ENCODE assay signal across 12 cellular contexts in the genomic region with DNA sequence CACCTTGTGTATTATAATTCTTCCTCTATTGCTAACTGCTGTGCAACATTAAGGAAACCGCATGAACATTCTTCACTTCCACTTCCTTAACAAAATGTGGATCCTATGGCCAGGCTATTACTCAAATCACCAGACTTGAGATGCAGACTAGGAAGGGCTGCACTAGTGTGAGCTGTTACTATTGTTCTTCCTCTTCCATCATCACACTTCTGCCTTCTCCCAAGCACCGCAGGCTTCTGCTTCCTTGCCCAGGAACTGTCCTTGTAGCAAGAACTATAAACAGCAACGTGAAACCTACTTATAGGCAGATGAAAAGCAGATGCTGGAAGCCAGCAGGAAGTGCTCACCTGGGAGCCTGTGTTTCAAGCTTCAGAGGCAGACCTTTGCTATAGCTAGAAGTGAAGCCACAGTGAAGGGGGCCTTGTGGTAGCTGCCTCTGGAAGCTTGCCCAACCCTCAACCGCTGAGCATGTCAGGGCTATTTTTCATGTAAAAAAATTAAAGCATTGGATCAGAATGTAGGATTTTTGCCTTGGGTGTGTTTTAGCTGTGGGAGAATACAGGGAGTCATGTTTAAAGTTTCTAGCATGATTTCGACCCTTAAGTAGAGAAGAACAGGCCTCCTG. TPM values are rescaled to one million over a fixed set of nuclear protein-coding genes. Genes with fewer than 3 reads are reported as not detected.
DNase-seq lines count a peak whose midpoint lies in the region; ATAC-seq and TF ChIP-seq lines count a peak whose summit lies in the region.
"Had no signal": no experiment of that assay in that cellular context is flagged by ENCODE, and none has a peak within 500 bp of the region (broad histone marks: within the 10 kb centered on the region; RNA-seq: fewer than 3 reads in every experiment).

No MANE protein-coding gene starts in this region.

- no peaks in the 10 kb centered on the region for H3K36me3 Mint-ChIP-seq in activated CD4-positive, alpha-beta memory T cell treated with anti-CD3 and anti-CD28 coated beads, Interleukin-2, amount 10 ng/mL, durations not matched to agents 7 days and 5 days (ENCODE audit: low read depth)

- H3K4me1 ChIP-seq in right lobe of liver, result no peaks in the 10 kb centered on the region

- POLR2A ChIA-PET in activated CD4-positive, alpha-beta memory T cell treated with anti-CD3 and anti-CD28 coated beads, Interleukin-2, amount 10 ng/mL, durations not matched to agents 7 days and 5 days (lab: Charles Lee), result no interaction called here

- TF ChIP-seq CTCF in right lobe of liver (IDR thresholded peaks at IDR 0.05), result no peak

- intact Hi-C loops in right lobe of liver (cut with DNase I), result no loop called here

- H3K36me3 ChIP-seq in right lobe of liver, result no peaks in the 10 kb centered on the region
- H3K36me3 ChIP-seq: MG63 had no signal

- H3K9me3 ChIP-seq in right lobe of liver, result no peaks in the 10 kb centered on the region
- H3K9me3 ChIP-seq: MG63 had no signal

- H3K4me3 Mint-ChIP-seq in activated CD4-positive, alpha-beta memory T cell treated with anti-CD3 and anti-CD28 coated beads, Interleukin-2, amount 10 ng/mL, durations not matched to agents 7 days and 5 days, result no peak overlapping the region
- H3K4me3 Mint-ChIP-seq: effector memory CD8-positive, alpha-beta T cell had no signal

- 44% methylated on average over 5 of the region's 5 CpGs for WGBS in right lobe of liver (ENCODE audit: insufficient coverage, low coverage, low lambda C conversion rate, missing lambda C conversion rate)

- H3K27ac Mint-ChIP-seq in activated CD4-positive, alpha-beta memory T cell treated with anti-CD3 and anti-CD28 coated beads, Interleukin-2, amount 10 ng/mL, durations not matched to agents 7 days and 5 days, result no peak overlapping the region

- H3K27me3 ChIP-seq in right lobe of liver, result no peaks in the 10 kb centered on the region
- H3K27me3 ChIP-seq: MG63 had no signal

- no peaks in the 10 kb centered on the region for H3K9me3 Mint-ChIP-seq in activated CD4-positive, alpha-beta memory T cell treated with anti-CD3 and anti-CD28 coated beads, Interleukin-2, amount 10 ng/mL, durations not matched to agents 7 days and 5 days
- H3K9me3 Mint-ChIP-seq: effector memory CD8-positive, alpha-beta T cell had no signal

- H3K27ac ChIP-seq in right lobe of liver, result no peak overlapping the region

- H3K4me3 ChIP-seq in right lobe of liver, result no peak overlapping the region
- H3K4me3 ChIP-seq: MG63 had no signal

- no peaks in the 10 kb centered on the region for H3K27me3 Mint-ChIP-seq in activated CD4-positive, alpha-beta memory T cell treated with anti-CD3 and anti-CD28 coated beads, Interleukin-2, amount 10 ng/mL, durations not matched to agents 7 days and 5 days

- no peak for TF ChIP-seq POLR2A in right lobe of liver (IDR thresholded peaks at IDR 0.05)

- H3K4me1 Mint-ChIP-seq in activated CD4-positive, alpha-beta memory T cell treated with anti-CD3 and anti-CD28 coated beads, Interleukin-2, amount 10 ng/mL, durations not matched to agents 7 days and 5 days, result no peaks in the 10 kb centered on the region

- CTCF ChIA-PET in activated CD4-positive, alpha-beta memory T cell treated with anti-CD3 and anti-CD28 coated beads, Interleukin-2, amount 10 ng/mL, durations not matched to agents 7 days and 5 days (lab: Charles Lee), result no interaction called here

- DNase-seq in GDM1 (lab: John Stamatoyannopoulos, UW), result peak; percentile 83
- DNase-seq in SKM-1 (lab: John Stamatoyannopoulos, UW; ENCODE audit: unreplicated experiment), result peak; percentile 99
- DNase-seq in right lobe of liver, result no peak
- DNase-seq in activated CD4-positive, alpha-beta T cell treated with anti-CD3 and anti-CD28 coated beads, Interleukin-2, amount 50 U/mL, for 1 hour, result no peak
- DNase-seq in activated CD4-positive, alpha-beta memory T cell treated with anti-CD3 and anti-CD28 coated beads, Interleukin-2, amount 10 ng/mL, durations not matched to agents 7 days and 5 days, result no peak
- DNase-seq: effector memory CD8-positive, alpha-beta T cell; MG63 had no signal

- ATAC-seq in HG03354 (IDR thresholded peaks at IDR 0.05; ENCODE audit: poor library complexity, severe bottlenecking, unreplicated experiment) (peak; percentile 49), right lobe of liver (peak; percentile 48 to 67 (median 60)), GM18517 (IDR thresholded peaks at IDR 0.05; ENCODE audit: unreplicated experiment) (no peak), HG03565 (IDR thresholded peaks at IDR 0.05; ENCODE audit: unreplicated experiment) (no peak)
- ATAC-seq: effector memory CD8-positive, alpha-beta T cell; HCT116 had no signal

RNA-seq across cellular contexts. Expression of gene CLNK, which starts 43.9 kb away (rescaled TPM):
- not detected for total RNA-seq in right lobe of liver
- under 1 TPM in 1 of 2 experiments, not detected in 1; 0.10 TPM for total RNA-seq in activated CD4-positive, alpha-beta memory T cell treated with anti-CD3 and anti-CD28 coated beads, Interleukin-2, amount 10 ng/mL, durations not matched to agents 7 days and 5 days
- total RNA-seq: T-helper 2 cell treated with Interferon-gamma antibody and Interleukin-4, amounts not matched to agents 100 ng/mL and 5 ng/mL, for 36 hours had no signal

Comparison
In these comparisons a context has a peak if more than half of its experiments do, and no peak if none do; other contexts are left out.
1. DNase-seq: peak in GDM1 (single experiment) and SKM-1 (single experiment); none in right lobe of liver (0 of 3), activated CD4-positive, alpha-beta T cell treated with anti-CD3 and anti-CD28 coated beads, Interleukin-2, amount 50 U/mL, for 1 hour (single experiment) and activated CD4-positive, alpha-beta memory T cell treated with anti-CD3 and anti-CD28 coated beads, Interleukin-2, amount 10 ng/mL, durations not matched to agents 7 days and 5 days (single experiment).
2. ATAC-seq: peak in HG03354 (single experiment) and right lobe of liver (4 of 4); none in GM18517 (single experiment) and HG03565 (single experiment).